ENCODE assay signal across 1 cellular context in genomic region chr1:1304331-1305299, GRCh38.
TF ChIP-seq lines count a peak whose summit lies in the region.

No MANE protein-coding gene starts in this region.

TF ChIP-seq in K562, 482 proteins besides CTCF, POLR2A, EP300 and RAD21 (continued from another document and continues in another):
- TF ChIP-seq ZFP36 (IDR thresholded peaks at IDR 0.05; ENCODE audit: low read depth, low read length, partially characterized antibody) (no peak), TEAD2 (tag; IDR thresholded peaks at IDR 0.05) (no peak), HINFP (tag; conservative IDR thresholded peaks at IDR 0.05; ENCODE audit: low read depth) (no peak), MBD1 (CRISPR knock-in tag; IDR thresholded peaks at IDR 0.05) (no peak), MYNN (IDR thresholded peaks at IDR 0.05) (no peak), MYNN (CRISPR knock-in tag; IDR thresholded peaks at IDR 0.05) (no peak), RUNX1 (IDR thresholded peaks at IDR 0.05; ENCODE audit: low read depth) (no peak), HMGN3 (IDR thresholded peaks at IDR 0.05; ENCODE audit: borderline replicate concordance, extremely low read depth, insufficient read length, low read depth, low read length) (no peak), ETV5 (CRISPR knock-in tag; IDR thresholded peaks at IDR 0.05; ENCODE audit: low read depth) (no peak), FOXA1 (IDR thresholded peaks at IDR 0.05; ENCODE audit: borderline replicate concordance) (no peak), DNMT1 (IDR thresholded peaks at IDR 0.05) (no peak), ZNF23 (CRISPR knock-in tag; IDR thresholded peaks at IDR 0.05) (no peak), CHD2 (IDR thresholded peaks at IDR 0.05; ENCODE audit: low read depth, low read length) (no peak), HDAC6 (IDR thresholded peaks at IDR 0.05; ENCODE audit: low read depth, low read length) (no peak), STAT5B (CRISPR knock-in tag; IDR thresholded peaks at IDR 0.05) (no peak), GABPB2 (CRISPR knock-in tag; conservative IDR thresholded peaks at IDR 0.05) (no peak), ZNF165 (CRISPR knock-in tag; IDR thresholded peaks at IDR 0.05; ENCODE audit: borderline replicate concordance) (no peak), ZBTB34 (CRISPR knock-in tag; IDR thresholded peaks at IDR 0.05) (no peak), SIRT6 (IDR thresholded peaks at IDR 0.05; ENCODE audit: low read depth, low read length) (no peak), EP400 (IDR thresholded peaks at IDR 0.05) (no peak; the same call in none of the 2 replicates), DDX20 (tag; IDR thresholded peaks at IDR 0.05; ENCODE audit: low read depth) (no peak), ZHX1 (conservative IDR thresholded peaks at IDR 0.05; ENCODE audit: low read length) (no peak), ELK3 (CRISPR knock-in tag; IDR thresholded peaks at IDR 0.05) (no peak), LEF1 (IDR thresholded peaks at IDR 0.05) (no peak; the same call in 1 of the 2 replicates), SFPQ (IDR thresholded peaks at IDR 0.05; ENCODE audit: low read depth, low read length) (no peak), ZBTB33 (CRISPR knock-in tag; IDR thresholded peaks at IDR 0.05) (peak; percentile 75), PPARD (CRISPR knock-in tag; IDR thresholded peaks at IDR 0.05) (no peak), MXI1 (IDR thresholded peaks at IDR 0.05; ENCODE audit: low read depth, low read length) (no peak), TFAM (CRISPR knock-in tag; conservative IDR thresholded peaks at IDR 0.05) (no peak), ZNF717 (CRISPR knock-in tag; IDR thresholded peaks at IDR 0.05) (no peak), XRCC4 (IDR thresholded peaks at IDR 0.05; ENCODE audit: extremely low read depth, insufficient read depth, insufficient read length) (no peak), BRCA1 (IDR thresholded peaks at IDR 0.05) (no peak), BRCA1 (CRISPR knock-in tag; IDR thresholded peaks at IDR 0.05) (no peak), HDAC3 (IDR thresholded peaks at IDR 0.05; ENCODE audit: borderline replicate concordance, partially characterized antibody) (no peak), DIDO1 (tag; IDR thresholded peaks at IDR 0.05; ENCODE audit: low read depth) (no peak), ZNF124 (CRISPR knock-in tag; IDR thresholded peaks at IDR 0.05) (no peak), NFE2L1 (tag; IDR thresholded peaks at IDR 0.05; ENCODE audit: borderline replicate concordance, low read depth) (no peak), KHSRP (IDR thresholded peaks at IDR 0.05) (no peak), ZNF586 (CRISPR knock-in tag; conservative IDR thresholded peaks at IDR 0.05) (no peak), FOXJ3 (CRISPR knock-in tag; IDR thresholded peaks at IDR 0.05) (no peak), SREBF1 (IDR thresholded peaks at IDR 0.05; ENCODE audit: borderline replicate concordance, low read depth, low read length) (no peak), TEAD4 (IDR thresholded peaks at IDR 0.05; ENCODE audit: low read length) (no peak), TEAD4 (CRISPR knock-in tag; IDR thresholded peaks at IDR 0.05; ENCODE audit: borderline replicate concordance) (no peak), PYGO2 (tag; IDR thresholded peaks at IDR 0.05) (no peak), FOSL1 (tag; conservative IDR thresholded peaks at IDR 0.05) (no peak), TFE3 (CRISPR knock-in tag; IDR thresholded peaks at IDR 0.05) (peak; percentile 86), USF1 (CRISPR knock-in tag; IDR thresholded peaks at IDR 0.05) (peak; percentile 96), CHD1 (IDR thresholded peaks at IDR 0.05; ENCODE audit: low read length) (no peak), ZC3H8 (IDR thresholded peaks at IDR 0.05) (no peak), HNRNPK (IDR thresholded peaks at IDR 0.05; ENCODE audit: low read depth, low read length, poor library complexity, severe bottlenecking) (no peak), KLF1 (tag; IDR thresholded peaks at IDR 0.05) (no peak)
